Comparison of ENCODE assay signal across 1 cellular context in the genomic region with DNA sequence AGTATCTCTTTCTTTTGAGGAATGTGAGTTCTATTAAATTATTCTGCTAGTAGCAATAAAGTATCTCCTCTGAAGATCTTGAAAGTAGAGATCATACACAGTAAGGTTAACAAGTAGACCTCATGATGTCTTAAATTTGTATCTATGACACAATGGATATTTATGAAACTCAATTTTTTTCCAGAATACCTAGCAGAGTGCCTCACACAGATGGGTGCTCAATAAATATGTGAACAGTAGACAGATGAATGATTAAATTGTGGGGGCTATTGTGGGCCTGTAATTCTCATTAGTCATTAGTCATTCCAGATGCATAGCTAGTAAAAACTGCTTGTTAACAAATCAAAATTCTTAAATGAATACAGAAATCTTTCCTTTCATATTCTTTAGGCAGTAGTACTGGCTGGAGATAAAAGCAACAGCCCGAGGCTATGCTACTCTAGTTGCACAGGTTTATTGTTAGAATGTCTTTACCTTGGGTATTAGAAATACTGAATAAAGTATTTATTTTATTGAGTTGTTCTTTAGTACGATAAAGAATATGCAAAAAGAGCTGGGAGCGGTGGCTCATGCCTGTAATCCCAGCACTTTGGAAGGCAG.
TF ChIP-seq lines count a peak whose summit lies in the region.

No MANE protein-coding gene starts in this region.

TF ChIP-seq in SK-N-SH treated with all-trans-retinoic acid at 6 μM for 48 hours, 23 proteins besides CTCF, POLR2A, EP300 and RAD21 (continued from another document):
- no peak for TF ChIP-seq TSHZ2 (CRISPR knock-in tag; IDR thresholded peaks at IDR 0.05)
TF ChIP-seq in SK-N-SH treated with all-trans-retinoic acid at 6 μM for 48 hours: peak in this region for 3.
